ENCODE assay signal across 9 cellular contexts in the genomic region with DNA sequence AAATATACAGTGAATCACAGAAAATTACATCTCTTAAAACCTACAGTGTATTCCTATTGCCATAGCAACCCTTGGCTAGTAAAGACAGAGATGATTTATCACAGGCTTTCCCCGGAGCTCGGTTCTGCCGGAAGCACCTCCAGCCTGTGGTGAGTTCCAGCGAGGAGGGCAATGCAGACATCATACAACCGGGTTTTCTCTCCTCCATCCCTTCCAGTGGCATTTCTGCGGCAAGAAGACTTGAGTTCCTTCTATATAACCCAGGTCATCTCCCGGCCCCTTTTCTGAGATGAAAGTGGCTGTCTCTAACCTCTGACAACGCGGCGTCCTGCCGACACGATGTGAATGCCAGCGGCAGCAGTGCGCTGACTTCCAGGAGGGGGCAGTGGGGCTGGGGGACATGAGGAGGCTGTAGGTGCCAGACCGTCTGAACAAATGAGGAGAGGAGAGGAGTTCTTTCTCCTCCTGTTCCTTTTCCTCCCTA.
A peak's percentile ranks its signal among the peaks of the same experiment; 100 is the strongest.
DNase-seq lines count a peak whose midpoint lies in the region; ATAC-seq and TF ChIP-seq lines count a peak whose summit lies in the region.
"Had no signal": no experiment of that assay in that cellular context is flagged by ENCODE, and none has a peak within 500 bp of the region (broad histone marks: within the 10 kb centered on the region; RNA-seq: fewer than 3 reads in every experiment).

No MANE protein-coding gene starts in this region.

- no peak overlapping the region for H3K27ac ChIP-seq in suprapubic skin

- TF ChIP-seq CTCF in epithelial cell of esophagus (IDR thresholded peaks at IDR 0.05; ENCODE audit: insufficient read depth, low read depth, low read length, missing control alignments) (peak; percentile 14), nephron (IDR thresholded peaks at IDR 0.05; ENCODE audit: unreplicated experiment in 3 of 3) (peak in 1 of 3 experiments; percentile 23), suprapubic skin (IDR thresholded peaks at IDR 0.05) (peak in 1 of 2 donors; percentile 1)

- peaks cover 11% of the 10 kb centered on the region for H3K4me1 Mint-ChIP-seq in nephron

- no peaks in the 10 kb centered on the region for H3K36me3 ChIP-seq in suprapubic skin

- H3K27ac Mint-ChIP-seq in nephron: no peak overlapping the region
- H3K27ac Mint-ChIP-seq: dendritic cell treated with granulocyte-macrophage colony-stimulating factor and Interleukin-4, amounts not matched to agents 40 ng/mL and 50 ng/mL, for 4 days had no signal

- no peak for TF ChIP-seq POLR2A in suprapubic skin (IDR thresholded peaks at IDR 0.05)

- ATAC-seq in GM18511 (IDR thresholded peaks at IDR 0.05; ENCODE audit: unreplicated experiment): peak; percentile 35

- H3K9me3 ChIP-seq in suprapubic skin: no peaks in the 10 kb centered on the region

- no peak for TF ChIP-seq EP300 in suprapubic skin (IDR thresholded peaks at IDR 0.05)

- H3K4me3 ChIP-seq in epithelial cell of esophagus (ENCODE audit: low read length) (no peak overlapping the region), suprapubic skin (peak overlapping the region; percentile 24)

- H3K9me3 Mint-ChIP-seq in nephron: no peaks in the 10 kb centered on the region
- H3K9me3 Mint-ChIP-seq: dendritic cell treated with granulocyte-macrophage colony-stimulating factor and Interleukin-4, amounts not matched to agents 40 ng/mL and 50 ng/mL, for 4 days had no signal

- peak overlapping the region; percentile 21 to 69 (median 47) for H3K4me3 Mint-ChIP-seq in nephron
- H3K4me3 Mint-ChIP-seq: dendritic cell treated with granulocyte-macrophage colony-stimulating factor and Interleukin-4, amounts not matched to agents 40 ng/mL and 50 ng/mL, for 4 days had no signal

- peaks cover 3% of the 10 kb centered on the region for H3K27me3 ChIP-seq in suprapubic skin

- WGBS in suprapubic skin: 4% methylated on average over 15 of the region's 15 CpGs

- peak; percentile 61 for DNase-seq in NCI-H1694 (lab: John Stamatoyannopoulos, UW)
- DNase-seq in activated CD8-positive, alpha-beta memory T cell treated with anti-CD3 and anti-CD28 coated beads, Interleukin-2, amount 50 U/mL, for 24 hours (ENCODE audit: extremely low read depth): peak; percentile 3
- DNase-seq in epithelial cell of esophagus (ENCODE audit: low read depth): peak; percentile 55
- DNase-seq in suprapubic skin (ENCODE audit: low spot score in 2 of 2): no peak
- DNase-seq in NCI-H1092 treated with DMSO at 0.1 percent for 48 hours (lab: John Stamatoyannopoulos, UW): no peak
- no peak for DNase-seq in GM19240 (ENCODE audit: insufficient read length, low spot score)

- no peaks in the 10 kb centered on the region for H3K36me3 Mint-ChIP-seq in nephron (ENCODE audit: low read depth)

- peaks cover 6% of the 10 kb centered on the region for H3K27me3 Mint-ChIP-seq in nephron (ENCODE audit: low read depth)

- H3K4me1 ChIP-seq in suprapubic skin: peaks cover 10% of the 10 kb centered on the region

Comparison
In these comparisons a context has a peak if more than half of its experiments do, and no peak if none do; other contexts are left out.
1. DNase-seq: peak in NCI-H1694 (single experiment), activated CD8-positive, alpha-beta memory T cell treated with anti-CD3 and anti-CD28 coated beads, Interleukin-2, amount 50 U/mL, for 24 hours (single experiment) and epithelial cell of esophagus (single experiment); none in suprapubic skin (0 of 2), NCI-H1092 treated with DMSO at 0.1 percent for 48 hours (single experiment) and GM19240 (single experiment).